In genomic region chr1:175904808-175905207, GRCh38 we compare ENCODE assay signal across 20 cellular contexts.
DNase-seq lines count a peak whose midpoint lies in the region; ATAC-seq and TF ChIP-seq lines count a peak whose summit lies in the region.
"Had no signal": no experiment of that assay in that cellular context is flagged by ENCODE, and none has a peak within 500 bp of the region (broad histone marks: within the 10 kb centered on the region; RNA-seq: fewer than 3 reads in every experiment).

No MANE protein-coding gene starts in this region.

- 0 out of 2 replicates have a peak overlapping the region, but pooled peaks have one; percentile 73 for H3K27ac ChIP-seq in VCaP
- no peak overlapping the region for H3K27ac ChIP-seq in vagina
- no peak overlapping the region for H3K27ac ChIP-seq in Peyer's patch

- H3K4me3 ChIP-seq in vagina (no peak overlapping the region), Peyer's patch (no peak overlapping the region)
- H3K4me3 ChIP-seq: GM23338 had no signal

- no peaks in the 10 kb centered on the region for H3K27me3 ChIP-seq in vagina
- H3K27me3 ChIP-seq in Peyer's patch: no peaks in the 10 kb centered on the region
- H3K27me3 ChIP-seq: BE2C had no signal

- H3K36me3 ChIP-seq in vagina (no peaks in the 10 kb centered on the region), Peyer's patch (no peaks in the 10 kb centered on the region)
- H3K36me3 ChIP-seq: BE2C had no signal

- no peak for ATAC-seq in HG03457 (IDR thresholded peaks at IDR 0.05; ENCODE audit: unreplicated experiment)
- ATAC-seq: GM23338, HCT116 had no signal

- DNase-seq in ELF-1 (ENCODE audit: low read depth, low spot score): peak; percentile 32
- peak; percentile 54 for DNase-seq in islet precursor cell
- DNase-seq in vagina (ENCODE audit: extremely low spot score in 2 of 2): peak; percentile 31 to 32
- DNase-seq in Peyer's patch: no peak
- DNase-seq: ACHN; BE2C; C1 segment of cervical spinal cord; CD4-positive, CD25-positive, alpha-beta regulatory T cell; CD8-positive, alpha-beta memory T cell; COR-L47; DMS 273 treated with DMSO at 0.1 percent for 48 hours; DMS53; DND-41; EL; HFFc6; IMR-90 had no signal

- H3K4me1 ChIP-seq in vagina (no peaks in the 10 kb centered on the region), Peyer's patch (no peaks in the 10 kb centered on the region)
- H3K4me1 ChIP-seq: BE2C had no signal

- TF ChIP-seq POLR2A in vagina (IDR thresholded peaks at IDR 0.05) (no peak), Peyer's patch (IDR thresholded peaks at IDR 0.05) (no peak)

- intact Hi-C loops in vagina (cut with DNase I): no loop called here

- no peaks in the 10 kb centered on the region for H3K9me3 ChIP-seq in vagina
- H3K9me3 ChIP-seq in Peyer's patch: no peaks in the 10 kb centered on the region
- H3K9me3 ChIP-seq: BE2C had no signal

- TF ChIP-seq CTCF in VCaP (conservative IDR thresholded peaks at IDR 0.05): no peak
- no peak for TF ChIP-seq CTCF in vagina (IDR thresholded peaks at IDR 0.05)
- no peak for TF ChIP-seq CTCF in Peyer's patch (IDR thresholded peaks at IDR 0.05)

Comparison
In these comparisons a context has a peak if more than half of its experiments do, and no peak if none do; other contexts are left out.
1. DNase-seq: peak in ELF-1 (single experiment), islet precursor cell (single experiment) and vagina (2 of 2); none in Peyer's patch (0 of 3).